20 cellular contexts compared by ENCODE assay signal in the genomic region with DNA sequence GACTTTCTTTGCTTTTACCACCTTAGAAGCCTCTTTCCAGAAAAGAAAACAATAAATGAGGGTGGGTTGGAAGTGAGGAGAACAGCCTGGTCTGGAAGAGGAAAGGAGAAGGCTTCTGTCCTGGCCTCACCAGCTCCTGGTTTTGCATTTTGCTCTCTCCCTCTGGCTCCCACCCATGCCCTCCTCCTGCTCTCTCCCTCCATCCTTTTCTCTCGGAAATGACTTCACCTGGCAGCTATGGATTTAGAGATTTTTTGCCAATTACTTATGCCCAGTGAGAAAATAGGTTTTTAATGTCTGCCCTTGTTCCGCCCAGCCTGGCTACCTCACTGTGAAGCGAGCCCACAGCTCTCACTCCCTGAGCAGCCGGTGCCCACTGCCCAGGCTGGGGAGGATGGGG.
DNase-seq lines count a peak whose midpoint lies in the region; ATAC-seq and TF ChIP-seq lines count a peak whose summit lies in the region.
"Had no signal": no experiment of that assay in that cellular context is flagged by ENCODE, and none has a peak within 500 bp of the region (broad histone marks: within the 10 kb centered on the region; RNA-seq: fewer than 3 reads in every experiment).

No MANE protein-coding gene starts in this region.

- H3K18ac ChIP-seq in IMR-90 (ENCODE audit: low read depth, low read length) (no peak overlapping the region), neuronal stem cell (ENCODE audit: low read length) (no peak overlapping the region)

- H3F3A ChIP-seq in MM.1S (ENCODE audit: insufficient read depth, low read length), result no peaks in the 10 kb centered on the region

- H3K56ac ChIP-seq in IMR-90 (ENCODE audit: extremely low read depth, insufficient read depth, low read length), result no peak overlapping the region

- CTCF ChIA-PET in IMR-90 (lab: Yijun Ruan, JAX), result interaction anchor here (1.0 kb wide), 1 partner anchor 12 kb away, joined by 6 read pairs; no protein-coding TSS in a partner anchor

- H3K23ac ChIP-seq in IMR-90 (ENCODE audit: low read depth, low read length) (no peak overlapping the region), neuronal stem cell (ENCODE audit: low read depth, low read length, poor library complexity) (peak overlapping the region; percentile 59)

- H3K79me1 ChIP-seq in IMR-90 (ENCODE audit: low read depth in 1 of 2, low read length in 2 of 2), result no peaks in the 10 kb centered on the region
- H3K79me1 ChIP-seq in neuronal stem cell (ENCODE audit: low read depth, low read length), result no peaks in the 10 kb centered on the region

- H3K4me1 ChIP-seq in IMR-90 (ENCODE audit: control insufficient read depth, insufficient read depth, low read length) (no peaks in the 10 kb centered on the region), neuronal stem cell (ENCODE audit: control insufficient read depth in 2 of 2, insufficient read depth in 1 of 2, low read depth in 1 of 2, low read length in 2 of 2) (no peaks in the 10 kb centered on the region), MM.1S (ENCODE audit: low read length) (no peaks in the 10 kb centered on the region)
- H3K4me1 ChIP-seq: left ventricle myocardium inferior had no signal

- 80% methylated on average over 1 of the region's 4 CpGs; no CpG with 5 or more reads in 1 of the 2 experiments for WGBS in IMR-90 (ENCODE audit: extremely low coverage in 2 of 2, insufficient read length in 1 of 2), 2 experiments
- WGBS in neuronal stem cell (ENCODE audit: extremely low coverage in 2 of 2, insufficient read length in 2 of 2, insufficient replicate concordance in 1 of 2), 2 donors, result no CpG with 5 or more reads among the region's 4 CpGs

- H3K9me1 ChIP-seq in IMR-90 (ENCODE audit: insufficient read depth, low read length), result no peaks in the 10 kb centered on the region

- H3K9ac ChIP-seq in IMR-90 (ENCODE audit: low read depth, low read length) (no peak overlapping the region), neuronal stem cell (ENCODE audit: low read depth, low read length, poor library complexity) (peak overlapping the region; percentile 10), MM.1S (ENCODE audit: low read length) (no peak overlapping the region)

- no TSS peak for BruUV-seq in IMR-90 (replicated peaks; lab: Mats Ljungman, UMichigan)

- TF ChIP-seq RAD21 in IMR-90 (IDR thresholded peaks at IDR 0.05; ENCODE audit: low read length), result no peak

- H2BK5ac ChIP-seq in IMR-90 (ENCODE audit: low read depth, low read length, poor library complexity, severe bottlenecking), result no peak overlapping the region
- H2BK5ac ChIP-seq in neuronal stem cell (ENCODE audit: low read length), result no peak overlapping the region

- dilution Hi-C loops in IMR-90 (cut with HindIII; ENCODE audit: low sequenced_read_pairs, unreplicated experiment), result no loop called here

- H2BK12ac ChIP-seq in neuronal stem cell (ENCODE audit: low read length), result no peak overlapping the region

- H3K27ac ChIP-seq in IMR-90 (ENCODE audit: insufficient read depth, low read length), result no peak overlapping the region
- no peak overlapping the region for H3K27ac ChIP-seq in neuronal stem cell (replicated peaks; ENCODE audit: low read length)
- H3K27ac ChIP-seq in MM.1S (ENCODE audit: low read length), result no peak overlapping the region
- H3K27ac ChIP-seq: left ventricle myocardium inferior, VCaP had no signal

- intact Hi-C loops in IMR-90 (cut with micrococcal nuclease), result no loop called here

- H3K4me3 ChIP-seq in IMR-90 (ENCODE audit: insufficient read depth, low read depth, low read length) (no peak overlapping the region), neuronal stem cell (ENCODE audit: low read length in 2 of 2) (no peak overlapping the region), MM.1S (ENCODE audit: low read length) (no peak overlapping the region)
- H3K4me3 ChIP-seq: left ventricle myocardium inferior had no signal

- H2AK9ac ChIP-seq in IMR-90 (replicated peaks; ENCODE audit: low read depth, low read length, poor library complexity), result no peak overlapping the region

- no peak overlapping the region for H3K4ac ChIP-seq in IMR-90 (ENCODE audit: low read depth, low read length)
- no peak overlapping the region for H3K4ac ChIP-seq in neuronal stem cell (ENCODE audit: low read length)

- H4K8ac ChIP-seq in IMR-90 (ENCODE audit: low read depth in 2 of 2, low read length in 2 of 2) (no peak overlapping the region), neuronal stem cell (ENCODE audit: low read depth, low read length) (no peak overlapping the region)

- no peak for ATAC-seq in IMR-90 (ENCODE audit: low read depth)
- ATAC-seq: activated CD8-positive, alpha-beta T cell treated with anti-CD3 and anti-CD28 coated beads, Interleukin-2, amount 10 ng/mL, durations not matched to agents 7 days and 5 days; stimulated activated memory B cell treated with anti-CD40 and anti-IgM and Interleukin-4, amounts not matched to agents 10 μg/mL and 1 μg/mL and 100 μg/mL, for 72 hours had no signal

- TF ChIP-seq POLR2A in IMR-90 (IDR thresholded peaks at IDR 0.05; ENCODE audit: low read depth, low read length), result no peak

- no peak overlapping the region for H2AK5ac ChIP-seq in IMR-90 (ENCODE audit: low read depth, low read length)
- no peak overlapping the region for H2AK5ac ChIP-seq in neuronal stem cell (ENCODE audit: low read depth, low read length)

- TF ChIP-seq CTCF in IMR-90 (conservative IDR thresholded peaks at IDR 0.05; ENCODE audit: low read depth, low read length) (no peak), MM.1S (IDR thresholded peaks at IDR 0.05; ENCODE audit: low read length) (no peak), GM20000 (IDR thresholded peaks at IDR 0.05; ENCODE audit: extremely low read depth, missing control alignments) (no peak)

- H3K4me2 ChIP-seq in IMR-90 (ENCODE audit: low read depth, low read length) (no peak overlapping the region), neuronal stem cell (ENCODE audit: insufficient read depth, low read length, poor library complexity, severe bottlenecking) (no peak overlapping the region), MM.1S (ENCODE audit: low read depth, low read length) (no peak overlapping the region)

- H3K9me3 ChIP-seq in IMR-90 (ENCODE audit: control insufficient read depth, insufficient read depth, low read length) (no peaks in the 10 kb centered on the region), neuronal stem cell (replicated peaks in 1 of 2; ENCODE audit: control insufficient read depth in 2 of 2, insufficient read depth in 1 of 2, low read depth in 1 of 2, low read length in 2 of 2) (no peaks in the 10 kb centered on the region), MM.1S (replicated peaks; ENCODE audit: insufficient read depth, low read length) (no peaks in the 10 kb centered on the region)
- H3K9me3 ChIP-seq: left ventricle myocardium inferior had no signal

- H3K36me3 ChIP-seq in IMR-90 (ENCODE audit: control insufficient read depth, insufficient read depth, low read length) (no peaks in the 10 kb centered on the region), neuronal stem cell (replicated peaks in 1 of 2; ENCODE audit: control insufficient read depth in 2 of 2, insufficient read depth in 2 of 2, low read length in 2 of 2) (no peaks in the 10 kb centered on the region), MM.1S (replicated peaks; ENCODE audit: insufficient read depth, low read length) (no peaks in the 10 kb centered on the region)
- H3K36me3 ChIP-seq: left ventricle myocardium inferior had no signal

- H4K5ac ChIP-seq in IMR-90 (ENCODE audit: low read depth, low read length), result no peak overlapping the region

- no peaks in the 10 kb centered on the region for H3K79me2 ChIP-seq in MM.1S (ENCODE audit: low read length)

- H4K20me1 ChIP-seq in IMR-90 (ENCODE audit: insufficient read depth, low read length) (no peaks in the 10 kb centered on the region), MM.1S (ENCODE audit: insufficient read depth, low read length) (no peaks in the 10 kb centered on the region)

- H2BK15ac ChIP-seq in IMR-90 (ENCODE audit: low read depth, low read length), result no peak overlapping the region
- H2BK15ac ChIP-seq in neuronal stem cell (ENCODE audit: low read length), result no peak overlapping the region

- in situ Hi-C loops in IMR-90 (cut with MboI; ENCODE audit: low sequenced_read_pairs), result no loop called here

- DNase-seq in EH (ENCODE audit: low read depth) (peak; percentile 77), IMR-90 (peak; percentile 13), cerebellar cortex (ENCODE audit: low spot score) (peak; percentile 36), neuronal stem cell (ENCODE audit: low spot score) (no peak), MM.1S (no peak), GM20000 (ENCODE audit: low spot score) (no peak), CD1c-positive myeloid dendritic cell (ENCODE audit: extremely low spot score) (no peak), SKM-1 (lab: John Stamatoyannopoulos, UW; ENCODE audit: unreplicated experiment) (no peak)
- DNase-seq: activated CD8-positive, alpha-beta T cell treated with anti-CD3 and anti-CD28 coated beads, Interleukin-2, amount 10 ng/mL, durations not matched to agents 7 days and 5 days; activated naive CD4-positive, alpha-beta T cell; activated T-cell treated with anti-CD3 and anti-CD28 coated beads, Interleukin-2, amount 50 U/mL, for 24 hours; DMS79 treated with DMSO at 0.1 percent for 48 hours; left ventricle myocardium inferior; NCI-H1694; NCI-H2171 treated with DMSO at 0.1 percent for 48 hours; NCI-H526 treated with DMSO at 0.1 percent for 48 hours; Right ventricle myocardium superior; stimulated activated CD4-positive, alpha-beta T cell treated with anti-CD3 and anti-CD28 coated beads, Interleukin-1b, Interleukin-23, amount 100 ng/mL, for 48 hours had no signal

- H3K14ac ChIP-seq in IMR-90 (replicated peaks; ENCODE audit: low read depth, low read length) (no peak overlapping the region), neuronal stem cell (ENCODE audit: low read length) (no peak overlapping the region)

- no peak overlapping the region for H2BK20ac ChIP-seq in IMR-90 (ENCODE audit: low read depth, low read length)

- H4K91ac ChIP-seq in IMR-90 (ENCODE audit: insufficient read depth, low read depth, low read length) (no peak overlapping the region), neuronal stem cell (ENCODE audit: low read depth, low read length, poor library complexity) (no peak overlapping the region)

- no peak overlapping the region for H2BK120ac ChIP-seq in IMR-90 (ENCODE audit: low read depth, low read length)
- no peak overlapping the region for H2BK120ac ChIP-seq in neuronal stem cell (ENCODE audit: low read depth, low read length)

- POLR2A ChIA-PET in IMR-90 (lab: Charles Lee; ENCODE audit: unreplicated experiment), result no interaction called here

- peak overlapping the region; percentile 26 for H2AFZ ChIP-seq in IMR-90 (replicated peaks; ENCODE audit: low read length, poor library complexity)
- H2AFZ ChIP-seq in neuronal stem cell (ENCODE audit: low read length), result no peak overlapping the region
- no peak overlapping the region for H2AFZ ChIP-seq in MM.1S (ENCODE audit: low read length)

- H3K27me3 ChIP-seq in IMR-90 (ENCODE audit: control insufficient read depth, insufficient read depth, low read length) (no peaks in the 10 kb centered on the region), neuronal stem cell (ENCODE audit: control insufficient read depth in 3 of 3, insufficient read depth in 3 of 3, low read depth in 1 of 3, low read length in 3 of 3) (no peaks in the 10 kb centered on the region), MM.1S (replicated peaks; ENCODE audit: insufficient read depth, low read length) (no peaks in the 10 kb centered on the region)

- no peaks in the 10 kb centered on the region for H3K9me2 ChIP-seq in MM.1S (replicated peaks; ENCODE audit: insufficient read depth, low read length)

Comparison
In these comparisons a context has a peak if more than half of its experiments do, and no peak if none do; other contexts are left out.
1. DNase-seq: peak in EH (single experiment), IMR-90 (single experiment) and cerebellar cortex (single experiment); none in neuronal stem cell (single experiment), MM.1S (single experiment), GM20000 (single experiment), CD1c-positive myeloid dendritic cell (single experiment) and SKM-1 (single experiment).